8 cellular contexts compared by ENCODE assay signal in genomic region chr15:65856821-65857455, GRCh38. TPM values are rescaled to one million over a fixed set of nuclear protein-coding genes. Genes with fewer than 3 reads are reported as not detected.
DNase-seq lines count a peak whose midpoint lies in the region; ATAC-seq and TF ChIP-seq lines count a peak whose summit lies in the region.

No MANE protein-coding gene starts in this region.

- intact Hi-C loops in right cardiac atrium (cut with DNase I), result loop anchor here in 1 of 4 donors (10.0 kb wide), 1 partner anchor 222 kb away; no protein-coding TSS in a partner anchor

- H3K9me3 ChIP-seq in CD4-positive, CD25-positive, alpha-beta regulatory T cell (ENCODE audit: control insufficient read depth in 2 of 2, low read length in 2 of 2), result no peaks in the 10 kb centered on the region
- H3K9me3 ChIP-seq in HEK293 (ENCODE audit: control insufficient read depth, insufficient read depth, low read depth, low read length), result no peaks in the 10 kb centered on the region
- no peaks in the 10 kb centered on the region for H3K9me3 ChIP-seq in right cardiac atrium (ENCODE audit: control insufficient read depth, low read length)

- CTCF ChIA-PET in HEK293 (lab: Yijun Ruan, JAX), result interaction anchor here (0.6 to 3.6 kb wide), 42 partner anchors 9 to 572 kb away, joined by 3 to 44 read pairs (median 5); partner anchors contain the start of gene RAB11A

- no peaks in the 10 kb centered on the region for H3K9me3 Mint-ChIP-seq in CD4-positive, CD25-positive, alpha-beta regulatory T cell
- no peaks in the 10 kb centered on the region for H3K9me3 Mint-ChIP-seq in activated naive CD4-positive, alpha-beta T cell treated with anti-CD3 and anti-CD28 coated beads, Interleukin-2, amount 50 U/mL, for 72 hours

- DNase-seq in CD4-positive, CD25-positive, alpha-beta regulatory T cell, result peak; percentile 71 to 82 (median 80)
- peak in 1 of 2 donors; percentile 86 for DNase-seq in activated naive CD4-positive, alpha-beta T cell treated with anti-CD3 and anti-CD28 coated beads, Interleukin-2, amount 50 U/mL, for 72 hours (ENCODE audit: low spot score in 2 of 2)
- peak; percentile 58 to 84 (median 79) for DNase-seq in right cardiac atrium
- peak; percentile 86 for DNase-seq in stimulated activated CD4-positive, alpha-beta T cell treated with anti-CD3 and anti-CD28 coated beads, Interleukin-15, amount 100 ng/mL, for 24 hours

- H3K4me1 ChIP-seq in CD4-positive, CD25-positive, alpha-beta regulatory T cell (ENCODE audit: control insufficient read depth, insufficient read depth, low read length, poor library complexity, severe bottlenecking), result no peaks in the 10 kb centered on the region
- H3K4me1 ChIP-seq in HEK293 (ENCODE audit: control insufficient read depth, insufficient read depth, low read length) (peaks cover 5% of the 10 kb centered on the region; the same call in 1 of the 2 replicates), right cardiac atrium (ENCODE audit: control insufficient read depth, insufficient read depth, low read length) (no peaks in the 10 kb centered on the region)

- no peak overlapping the region for H3K27ac ChIP-seq in CD4-positive, CD25-positive, alpha-beta regulatory T cell (ENCODE audit: insufficient read depth, low read length, poor library complexity, severe bottlenecking)
- H3K27ac ChIP-seq in HEK293 (ENCODE audit: extremely low read depth, low read depth, low read length) (no peak overlapping the region), right cardiac atrium (ENCODE audit: low read length) (no peak overlapping the region)

- POLR2A ChIA-PET in HEK293 (lab: Yijun Ruan, JAX), result interaction anchor here (0.7 to 2.0 kb wide), 2 partner anchors 13 to 260 kb away, joined by 6 to 11 read pairs; partner anchors contain the start of gene RAB11A

- H3K27me3 ChIP-seq in CD4-positive, CD25-positive, alpha-beta regulatory T cell (ENCODE audit: control insufficient read depth, insufficient read depth, low read length), result no peaks in the 10 kb centered on the region
- H3K27me3 ChIP-seq in right cardiac atrium (ENCODE audit: control insufficient read depth, insufficient read depth), result no peaks in the 10 kb centered on the region

- peak; percentile 81 to 83 for ATAC-seq in CD4-positive, CD25-positive, alpha-beta regulatory T cell (ENCODE audit: low read depth in 2 of 2)
- peak; percentile 71 for ATAC-seq in SK-N-SH treated with all-trans-retinoic acid at 6 μM for 48 hours
- peak; percentile 81 to 82 for ATAC-seq in activated naive CD4-positive, alpha-beta T cell treated with anti-CD3 and anti-CD28 coated beads, Interleukin-2, amount 50 U/mL, for 72 hours
- ATAC-seq in right cardiac atrium, result peak; percentile 48 to 61
- no peak for ATAC-seq in GM18870 (IDR thresholded peaks at IDR 0.05; ENCODE audit: unreplicated experiment)
- no peak for ATAC-seq in GM21381 (IDR thresholded peaks at IDR 0.05; ENCODE audit: unreplicated experiment)

- H3K27me3 Mint-ChIP-seq in CD4-positive, CD25-positive, alpha-beta regulatory T cell, result peaks cover 31% of the 10 kb centered on the region

- H3K36me3 ChIP-seq in CD4-positive, CD25-positive, alpha-beta regulatory T cell (ENCODE audit: control insufficient read depth, insufficient read depth, low read length), result no peaks in the 10 kb centered on the region
- no peaks in the 10 kb centered on the region for H3K36me3 ChIP-seq in HEK293 (ENCODE audit: control insufficient read depth in 2 of 2, insufficient read depth in 1 of 2, low read length in 2 of 2)

- peak; percentile 73 for TF ChIP-seq CTCF in HEK293 (tag by site-specific recombination; IDR thresholded peaks at IDR 0.05)

- peak overlapping the region in 1 of 3 donors; percentile 67 for H3K27ac Mint-ChIP-seq in CD4-positive, CD25-positive, alpha-beta regulatory T cell
- peak overlapping the region in 1 of 2 donors; percentile 46 for H3K27ac Mint-ChIP-seq in activated naive CD4-positive, alpha-beta T cell treated with anti-CD3 and anti-CD28 coated beads, Interleukin-2, amount 50 U/mL, for 72 hours

- H3K4me3 ChIP-seq in CD4-positive, CD25-positive, alpha-beta regulatory T cell (ENCODE audit: low read depth, low read length), result no peak overlapping the region
- H3K4me3 ChIP-seq in HEK293 (ENCODE audit: low read depth, low read length) (no peak overlapping the region), right cardiac atrium (ENCODE audit: low read length) (no peak overlapping the region)

- WGBS in right cardiac atrium, result 68% methylated on average over 12 of the region's 12 CpGs

- H3K4me1 Mint-ChIP-seq in CD4-positive, CD25-positive, alpha-beta regulatory T cell, result peaks cover 2 to 11% (median 5%) of the 10 kb centered on the region in 4 donors

- no peaks in the 10 kb centered on the region for H3K36me3 Mint-ChIP-seq in CD4-positive, CD25-positive, alpha-beta regulatory T cell
- H3K36me3 Mint-ChIP-seq in activated naive CD4-positive, alpha-beta T cell treated with anti-CD3 and anti-CD28 coated beads, Interleukin-2, amount 50 U/mL, for 72 hours, result no peaks in the 10 kb centered on the region

- H3K4me3 Mint-ChIP-seq in CD4-positive, CD25-positive, alpha-beta regulatory T cell, result no peak overlapping the region

TF ChIP-seq in HEK293, 187 proteins besides CTCF, POLR2A, EP300 and RAD21 (continues in another document):
- TF ChIP-seq ZNF777 (tag by site-specific recombination; IDR thresholded peaks at IDR 0.05; ENCODE audit: borderline replicate concordance), result no peak
- no peak for TF ChIP-seq ZBTB21 (tag by site-specific recombination; IDR thresholded peaks at IDR 0.05)
- no peak for TF ChIP-seq AEBP2 (tag by site-specific recombination; IDR thresholded peaks at IDR 0.05; ENCODE audit: borderline replicate concordance)
- no peak for TF ChIP-seq ZNF549 (tag by site-specific recombination; IDR thresholded peaks at IDR 0.05)
- no peak for TF ChIP-seq REPIN1 (tag by site-specific recombination; IDR thresholded peaks at IDR 0.05; ENCODE audit: low read depth)
- no peak for TF ChIP-seq ZNF214 (tag by site-specific recombination; IDR thresholded peaks at IDR 0.05; ENCODE audit: borderline replicate concordance)
- peak; percentile 95 for TF ChIP-seq SCRT1 (tag by site-specific recombination; IDR thresholded peaks at IDR 0.05; ENCODE audit: borderline replicate concordance)
- TF ChIP-seq ZNF335 (tag by site-specific recombination; conservative IDR thresholded peaks at IDR 0.05), result no peak
- no peak for TF ChIP-seq ZNF837 (tag by site-specific recombination; IDR thresholded peaks at IDR 0.05)
- no peak for TF ChIP-seq MYNN (tag by site-specific recombination; IDR thresholded peaks at IDR 0.05; ENCODE audit: borderline replicate concordance)

TF ChIP-seq in SK-N-SH treated with all-trans-retinoic acid at 6 μM for 48 hours, 23 proteins besides CTCF, POLR2A, EP300 and RAD21:
- no peak for TF ChIP-seq TCF4 (CRISPR knock-in tag; IDR thresholded peaks at IDR 0.05; ENCODE audit: borderline replicate concordance)

RNA-seq across cellular contexts. Expression of gene RAB11A, which starts 12.4 kb away (rescaled TPM):
- total RNA-seq in CD4-positive, CD25-positive, alpha-beta regulatory T cell, result 115 TPM
- polyA plus RNA-seq in CD4-positive, CD25-positive, alpha-beta regulatory T cell, result 100 to 1,000 TPM; 229 to 330 (median 265) TPM
- 100 to 1,000 TPM; 133 to 188 TPM for total RNA-seq in activated naive CD4-positive, alpha-beta T cell treated with anti-CD3 and anti-CD28 coated beads, Interleukin-2, amount 50 U/mL, for 72 hours
- 100 to 1,000 TPM; 150 to 180 (median 163) TPM for total RNA-seq in right cardiac atrium
- 136 TPM for polyA plus RNA-seq in right cardiac atrium

Comparison
In these comparisons a context has a peak if more than half of its experiments do, and no peak if none do; other contexts are left out.
1. ATAC-seq: peak in CD4-positive, CD25-positive, alpha-beta regulatory T cell (2 of 2), SK-N-SH treated with all-trans-retinoic acid at 6 μM for 48 hours (single experiment), activated naive CD4-positive, alpha-beta T cell treated with anti-CD3 and anti-CD28 coated beads, Interleukin-2, amount 50 U/mL, for 72 hours (2 of 2) and right cardiac atrium (2 of 2); none in GM18870 (single experiment) and GM21381 (single experiment).